Comparison of ENCODE assay signal across 27 cellular contexts in genomic region chr6:46159229-46159628, GRCh38.
"Had no signal": no experiment of that assay in that cellular context is flagged by ENCODE, and none has a peak within 500 bp of the region (broad histone marks: within the 10 kb centered on the region; RNA-seq: fewer than 3 reads in every experiment).

No MANE protein-coding gene starts in this region.

- H3K27me3 ChIP-seq: stomach, suprapubic skin, testis, thyroid gland, tibial artery, tibial nerve, transverse colon, upper lobe of left lung, upper lobe of right lung, uterus, vagina had no signal

- DNase-seq: stimulated activated CD4-positive, alpha-beta T cell treated with anti-CD3 and anti-CD28 coated beads, Interleukin-2, amount 100 ng/mL, for 48 hours; stimulated activated CD4-positive, alpha-beta T cell treated with anti-CD3 and anti-CD28 coated beads, Interleukin-4, amount 100 ng/mL, for 1 hour; stimulated activated CD4-positive, alpha-beta T cell treated with anti-CD3 and anti-CD28 coated beads, Interleukin-4, amount 100 ng/mL, for 24 hours; stimulated activated CD4-positive, alpha-beta T cell treated with anti-CD3 and anti-CD28 coated beads, Interleukin-4, amount 100 ng/mL, for 4 hours; stimulated activated CD8-positive, alpha-beta memory T cell treated with anti-CD3 and anti-CD28 coated beads, Interleukin-4, amount 100 ng/mL, for 48 hours; stimulated activated naive B cell treated with anti-CD40 and anti-IgM and Interleukin-4, amounts not matched to agents 10 μg/mL and 1 μg/mL and 100 μg/mL, for 72 hours; stimulated activated naive CD4-positive, alpha-beta T cell; stimulated activated naive CD4-positive, alpha-beta T cell treated with Interleukin-2 at 50 U/mL for 16 hours; stimulated activated naive CD8-positive, alpha-beta T cell treated with anti-CD3 and anti-CD28 coated beads, Interleukin-15, amount 100 ng/mL, for 72 hours; stimulated activated naive CD8-positive, alpha-beta T cell treated with anti-CD3 and anti-CD28 coated beads, Interleukin-15, Interleukin-2, amounts not matched to agents 100 U/mL and 50 U/mL, for 24 hours; stomach; substantia nigra; testis; thyroid gland; tibial artery; transverse colon; trophoblast cell; upper lobe of left lung; upper lobe of right lung; uterus had no signal

- H3K4me3 ChIP-seq: stomach, suprapubic skin, testis, thoracic aorta, thyroid gland, tibial artery, tibial nerve, transverse colon, upper lobe of left lung, upper lobe of right lung, uterus, vagina had no signal

- H3K9me3 ChIP-seq: stomach, suprapubic skin, testis, thoracic aorta, thyroid gland, tibial artery, tibial nerve, transverse colon, upper lobe of left lung, upper lobe of right lung, uterus, vagina had no signal

- H3K27ac ChIP-seq: stomach, suprapubic skin, testis, thoracic aorta, thyroid gland, tibial artery, tibial nerve, transverse colon, upper lobe of left lung, upper lobe of right lung, uterus, vagina had no signal

- FAIRE-seq: urothelium cell line had no signal

- H3K36me3 ChIP-seq: stomach, suprapubic skin, thoracic aorta, thyroid gland, tibial nerve, transverse colon, upper lobe of left lung, upper lobe of right lung, uterus, vagina had no signal

- H3K4me1 ChIP-seq: stomach, suprapubic skin, testis, thyroid gland, tibial artery, tibial nerve, transverse colon, upper lobe of left lung, upper lobe of right lung, uterus, vagina had no signal

- ATAC-seq: stimulated activated effector memory CD8-positive, alpha-beta T cell treated with anti-CD3 and anti-CD28 coated beads, Interleukin-12 subunit alpha, Interleukin-12 subunit beta, amount 100 ng/mL, for 72 hours; stimulated activated memory B cell treated with anti-CD40 and anti-IgM and Interleukin-4, amounts not matched to agents 10 μg/mL and 1 μg/mL and 100 μg/mL, for 72 hours; stimulated activated naive B cell treated with anti-CD40 and anti-IgM and Interleukin-4, amounts not matched to agents 10 μg/mL and 1 μg/mL and 100 μg/mL, for 72 hours; stimulated activated naive CD8-positive, alpha-beta T cell treated with anti-CD3 and anti-CD28 coated beads, Interleukin-15, amount 100 ng/mL, for 72 hours; stimulated activated naive CD8-positive, alpha-beta T cell treated with anti-CD3 and anti-CD28 coated beads, Interleukin-15, Interleukin-2, amounts not matched to agents 100 U/mL and 50 U/mL, for 24 hours; upper lobe of right lung had no signal
